1 cellular context compared by ENCODE assay signal in the genomic region with DNA sequence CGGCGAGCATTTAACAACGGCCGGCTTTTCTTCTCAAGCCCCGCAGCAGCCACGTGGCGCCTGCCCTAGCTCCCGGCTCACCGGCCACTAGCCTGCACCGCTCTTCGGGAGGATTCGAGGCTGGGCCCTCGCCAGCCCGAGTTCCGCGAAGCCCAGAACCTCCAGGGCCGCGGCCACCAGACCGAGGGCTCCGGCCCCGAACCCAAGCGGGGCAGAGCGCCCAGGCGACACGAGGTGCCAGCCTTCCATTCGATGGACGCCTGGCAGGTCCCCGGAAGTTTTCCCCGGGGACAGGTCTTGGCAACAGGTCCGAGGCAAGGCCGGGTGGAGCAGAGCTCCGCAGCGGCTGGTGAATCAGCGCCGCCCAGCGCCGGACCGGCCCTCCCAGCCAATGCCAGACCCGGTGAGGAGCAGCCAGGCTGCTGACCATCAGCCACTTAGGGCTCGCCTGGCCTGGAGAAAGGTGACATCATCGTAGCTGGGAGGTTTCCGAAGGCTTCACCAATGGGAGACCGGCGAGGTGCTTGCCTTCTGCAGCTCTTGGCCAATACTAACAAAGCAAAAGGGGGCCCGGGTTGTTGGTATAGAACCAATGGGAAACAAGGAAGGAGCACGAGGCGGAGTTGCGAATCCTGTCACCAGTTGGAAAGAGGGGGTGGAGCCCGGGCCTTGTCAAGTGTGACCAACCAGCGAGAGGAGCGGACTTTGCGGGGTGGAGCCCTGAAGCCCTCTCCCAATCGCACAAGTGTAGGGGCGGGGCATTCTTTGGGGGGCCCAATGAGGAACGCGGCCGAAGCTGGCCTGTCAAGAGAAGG.
TF ChIP-seq lines count a peak whose summit lies in the region.

No MANE protein-coding gene starts in this region.

TF ChIP-seq in K562, 482 proteins besides CTCF, POLR2A, EP300 and RAD21 (continued from another document and continues in another):
- TF ChIP-seq E2F3 (CRISPR knock-in tag; IDR thresholded peaks at IDR 0.05): peak; percentile 60; the same call in 1 of the 2 replicates
- TF ChIP-seq ZNF175 (CRISPR knock-in tag; IDR thresholded peaks at IDR 0.05; ENCODE audit: low read depth): peak; percentile 77
- TF ChIP-seq NFE2 (IDR thresholded peaks at IDR 0.05; ENCODE audit: low read depth): no peak
- no peak for TF ChIP-seq ZNF143 (CRISPR knock-in tag; IDR thresholded peaks at IDR 0.05)
- TF ChIP-seq ZNF696 (CRISPR knock-in tag; conservative IDR thresholded peaks at IDR 0.05): no peak
- TF ChIP-seq JUNB (CRISPR knock-in tag; conservative IDR thresholded peaks at IDR 0.05): peak; percentile 66
- TF ChIP-seq SP2 (IDR thresholded peaks at IDR 0.05; ENCODE audit: extremely low read depth, low read depth, low read length, poor library complexity, severe bottlenecking): peak; percentile 79
- TF ChIP-seq MEF2D (tag; conservative IDR thresholded peaks at IDR 0.05; ENCODE audit: low read depth): no peak
- TF ChIP-seq ZKSCAN8 (CRISPR knock-in tag; IDR thresholded peaks at IDR 0.05): no peak
- TF ChIP-seq CCNT2 (IDR thresholded peaks at IDR 0.05; ENCODE audit: borderline replicate concordance, extremely low read depth, insufficient read length, low read depth, low read length): peak; percentile 67
- TF ChIP-seq, protein P1, sequence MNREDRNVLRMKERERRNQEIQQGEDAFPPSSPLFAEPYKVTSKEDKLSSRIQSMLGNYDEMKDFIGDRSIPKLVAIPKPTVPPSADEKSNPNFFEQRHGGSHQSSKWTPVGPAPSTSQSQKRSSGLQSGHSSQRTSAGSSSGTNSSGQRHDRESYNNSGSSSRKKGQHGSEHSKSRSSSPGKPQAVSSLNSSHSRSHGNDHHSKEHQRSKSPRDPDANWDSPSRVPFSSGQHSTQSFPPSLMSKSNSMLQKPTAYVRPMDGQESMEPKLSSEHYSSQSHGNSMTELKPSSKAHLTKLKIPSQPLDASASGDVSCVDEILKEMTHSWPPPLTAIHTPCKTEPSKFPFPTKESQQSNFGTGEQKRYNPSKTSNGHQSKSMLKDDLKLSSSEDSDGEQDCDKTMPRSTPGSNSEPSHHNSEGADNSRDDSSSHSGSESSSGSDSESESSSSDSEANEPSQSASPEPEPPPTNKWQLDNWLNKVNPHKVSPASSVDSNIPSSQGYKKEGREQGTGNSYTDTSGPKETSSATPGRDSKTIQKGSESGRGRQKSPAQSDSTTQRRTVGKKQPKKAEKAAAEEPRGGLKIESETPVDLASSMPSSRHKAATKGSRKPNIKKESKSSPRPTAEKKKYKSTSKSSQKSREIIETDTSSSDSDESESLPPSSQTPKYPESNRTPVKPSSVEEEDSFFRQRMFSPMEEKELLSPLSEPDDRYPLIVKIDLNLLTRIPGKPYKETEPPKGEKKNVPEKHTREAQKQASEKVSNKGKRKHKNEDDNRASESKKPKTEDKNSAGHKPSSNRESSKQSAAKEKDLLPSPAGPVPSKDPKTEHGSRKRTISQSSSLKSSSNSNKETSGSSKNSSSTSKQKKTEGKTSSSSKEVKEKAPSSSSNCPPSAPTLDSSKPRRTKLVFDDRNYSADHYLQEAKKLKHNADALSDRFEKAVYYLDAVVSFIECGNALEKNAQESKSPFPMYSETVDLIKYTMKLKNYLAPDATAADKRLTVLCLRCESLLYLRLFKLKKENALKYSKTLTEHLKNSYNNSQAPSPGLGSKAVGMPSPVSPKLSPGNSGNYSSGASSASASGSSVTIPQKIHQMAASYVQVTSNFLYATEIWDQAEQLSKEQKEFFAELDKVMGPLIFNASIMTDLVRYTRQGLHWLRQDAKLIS (CRISPR knock-in tag; IDR thresholded peaks at IDR 0.05): peak; percentile 84
- TF ChIP-seq, protein P2, sequence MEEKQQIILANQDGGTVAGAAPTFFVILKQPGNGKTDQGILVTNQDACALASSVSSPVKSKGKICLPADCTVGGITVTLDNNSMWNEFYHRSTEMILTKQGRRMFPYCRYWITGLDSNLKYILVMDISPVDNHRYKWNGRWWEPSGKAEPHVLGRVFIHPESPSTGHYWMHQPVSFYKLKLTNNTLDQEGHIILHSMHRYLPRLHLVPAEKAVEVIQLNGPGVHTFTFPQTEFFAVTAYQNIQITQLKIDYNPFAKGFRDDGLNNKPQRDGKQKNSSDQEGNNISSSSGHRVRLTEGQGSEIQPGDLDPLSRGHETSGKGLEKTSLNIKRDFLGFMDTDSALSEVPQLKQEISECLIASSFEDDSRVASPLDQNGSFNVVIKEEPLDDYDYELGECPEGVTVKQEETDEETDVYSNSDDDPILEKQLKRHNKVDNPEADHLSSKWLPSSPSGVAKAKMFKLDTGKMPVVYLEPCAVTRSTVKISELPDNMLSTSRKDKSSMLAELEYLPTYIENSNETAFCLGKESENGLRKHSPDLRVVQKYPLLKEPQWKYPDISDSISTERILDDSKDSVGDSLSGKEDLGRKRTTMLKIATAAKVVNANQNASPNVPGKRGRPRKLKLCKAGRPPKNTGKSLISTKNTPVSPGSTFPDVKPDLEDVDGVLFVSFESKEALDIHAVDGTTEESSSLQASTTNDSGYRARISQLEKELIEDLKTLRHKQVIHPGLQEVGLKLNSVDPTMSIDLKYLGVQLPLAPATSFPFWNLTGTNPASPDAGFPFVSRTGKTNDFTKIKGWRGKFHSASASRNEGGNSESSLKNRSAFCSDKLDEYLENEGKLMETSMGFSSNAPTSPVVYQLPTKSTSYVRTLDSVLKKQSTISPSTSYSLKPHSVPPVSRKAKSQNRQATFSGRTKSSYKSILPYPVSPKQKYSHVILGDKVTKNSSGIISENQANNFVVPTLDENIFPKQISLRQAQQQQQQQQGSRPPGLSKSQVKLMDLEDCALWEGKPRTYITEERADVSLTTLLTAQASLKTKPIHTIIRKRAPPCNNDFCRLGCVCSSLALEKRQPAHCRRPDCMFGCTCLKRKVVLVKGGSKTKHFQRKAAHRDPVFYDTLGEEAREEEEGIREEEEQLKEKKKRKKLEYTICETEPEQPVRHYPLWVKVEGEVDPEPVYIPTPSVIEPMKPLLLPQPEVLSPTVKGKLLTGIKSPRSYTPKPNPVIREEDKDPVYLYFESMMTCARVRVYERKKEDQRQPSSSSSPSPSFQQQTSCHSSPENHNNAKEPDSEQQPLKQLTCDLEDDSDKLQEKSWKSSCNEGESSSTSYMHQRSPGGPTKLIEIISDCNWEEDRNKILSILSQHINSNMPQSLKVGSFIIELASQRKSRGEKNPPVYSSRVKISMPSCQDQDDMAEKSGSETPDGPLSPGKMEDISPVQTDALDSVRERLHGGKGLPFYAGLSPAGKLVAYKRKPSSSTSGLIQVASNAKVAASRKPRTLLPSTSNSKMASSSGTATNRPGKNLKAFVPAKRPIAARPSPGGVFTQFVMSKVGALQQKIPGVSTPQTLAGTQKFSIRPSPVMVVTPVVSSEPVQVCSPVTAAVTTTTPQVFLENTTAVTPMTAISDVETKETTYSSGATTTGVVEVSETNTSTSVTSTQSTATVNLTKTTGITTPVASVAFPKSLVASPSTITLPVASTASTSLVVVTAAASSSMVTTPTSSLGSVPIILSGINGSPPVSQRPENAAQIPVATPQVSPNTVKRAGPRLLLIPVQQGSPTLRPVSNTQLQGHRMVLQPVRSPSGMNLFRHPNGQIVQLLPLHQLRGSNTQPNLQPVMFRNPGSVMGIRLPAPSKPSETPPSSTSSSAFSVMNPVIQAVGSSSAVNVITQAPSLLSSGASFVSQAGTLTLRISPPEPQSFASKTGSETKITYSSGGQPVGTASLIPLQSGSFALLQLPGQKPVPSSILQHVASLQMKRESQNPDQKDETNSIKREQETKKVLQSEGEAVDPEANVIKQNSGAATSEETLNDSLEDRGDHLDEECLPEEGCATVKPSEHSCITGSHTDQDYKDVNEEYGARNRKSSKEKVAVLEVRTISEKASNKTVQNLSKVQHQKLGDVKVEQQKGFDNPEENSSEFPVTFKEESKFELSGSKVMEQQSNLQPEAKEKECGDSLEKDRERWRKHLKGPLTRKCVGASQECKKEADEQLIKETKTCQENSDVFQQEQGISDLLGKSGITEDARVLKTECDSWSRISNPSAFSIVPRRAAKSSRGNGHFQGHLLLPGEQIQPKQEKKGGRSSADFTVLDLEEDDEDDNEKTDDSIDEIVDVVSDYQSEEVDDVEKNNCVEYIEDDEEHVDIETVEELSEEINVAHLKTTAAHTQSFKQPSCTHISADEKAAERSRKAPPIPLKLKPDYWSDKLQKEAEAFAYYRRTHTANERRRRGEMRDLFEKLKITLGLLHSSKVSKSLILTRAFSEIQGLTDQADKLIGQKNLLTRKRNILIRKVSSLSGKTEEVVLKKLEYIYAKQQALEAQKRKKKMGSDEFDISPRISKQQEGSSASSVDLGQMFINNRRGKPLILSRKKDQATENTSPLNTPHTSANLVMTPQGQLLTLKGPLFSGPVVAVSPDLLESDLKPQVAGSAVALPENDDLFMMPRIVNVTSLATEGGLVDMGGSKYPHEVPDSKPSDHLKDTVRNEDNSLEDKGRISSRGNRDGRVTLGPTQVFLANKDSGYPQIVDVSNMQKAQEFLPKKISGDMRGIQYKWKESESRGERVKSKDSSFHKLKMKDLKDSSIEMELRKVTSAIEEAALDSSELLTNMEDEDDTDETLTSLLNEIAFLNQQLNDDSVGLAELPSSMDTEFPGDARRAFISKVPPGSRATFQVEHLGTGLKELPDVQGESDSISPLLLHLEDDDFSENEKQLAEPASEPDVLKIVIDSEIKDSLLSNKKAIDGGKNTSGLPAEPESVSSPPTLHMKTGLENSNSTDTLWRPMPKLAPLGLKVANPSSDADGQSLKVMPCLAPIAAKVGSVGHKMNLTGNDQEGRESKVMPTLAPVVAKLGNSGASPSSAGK (IDR thresholded peaks at IDR 0.05): peak; percentile 98
- no peak for TF ChIP-seq HOXB6 (CRISPR knock-in tag; IDR thresholded peaks at IDR 0.05; ENCODE audit: borderline replicate concordance)
- no peak for TF ChIP-seq NR2C1 (IDR thresholded peaks at IDR 0.05)
- TF ChIP-seq NR2C1 (tag; IDR thresholded peaks at IDR 0.05): 0 out of 2 replicates have a peak, but pooled peaks have one; percentile 34
- no peak for TF ChIP-seq ZNF347 (CRISPR knock-in tag; IDR thresholded peaks at IDR 0.05; ENCODE audit: low read depth)
- peak; percentile 84 for TF ChIP-seq NFYB (IDR thresholded peaks at IDR 0.05; ENCODE audit: extremely low read depth, insufficient read length)
- peak; percentile 80; the same call in 1 of the 2 replicates for TF ChIP-seq MYNN (IDR thresholded peaks at IDR 0.05)
- TF ChIP-seq MYNN (CRISPR knock-in tag; IDR thresholded peaks at IDR 0.05): no peak
- 0 out of 2 replicates have a peak, but pooled peaks have one; percentile 69 for TF ChIP-seq DMBX1 (CRISPR knock-in tag; IDR thresholded peaks at IDR 0.05; ENCODE audit: borderline replicate concordance)
- TF ChIP-seq, protein P3, sequence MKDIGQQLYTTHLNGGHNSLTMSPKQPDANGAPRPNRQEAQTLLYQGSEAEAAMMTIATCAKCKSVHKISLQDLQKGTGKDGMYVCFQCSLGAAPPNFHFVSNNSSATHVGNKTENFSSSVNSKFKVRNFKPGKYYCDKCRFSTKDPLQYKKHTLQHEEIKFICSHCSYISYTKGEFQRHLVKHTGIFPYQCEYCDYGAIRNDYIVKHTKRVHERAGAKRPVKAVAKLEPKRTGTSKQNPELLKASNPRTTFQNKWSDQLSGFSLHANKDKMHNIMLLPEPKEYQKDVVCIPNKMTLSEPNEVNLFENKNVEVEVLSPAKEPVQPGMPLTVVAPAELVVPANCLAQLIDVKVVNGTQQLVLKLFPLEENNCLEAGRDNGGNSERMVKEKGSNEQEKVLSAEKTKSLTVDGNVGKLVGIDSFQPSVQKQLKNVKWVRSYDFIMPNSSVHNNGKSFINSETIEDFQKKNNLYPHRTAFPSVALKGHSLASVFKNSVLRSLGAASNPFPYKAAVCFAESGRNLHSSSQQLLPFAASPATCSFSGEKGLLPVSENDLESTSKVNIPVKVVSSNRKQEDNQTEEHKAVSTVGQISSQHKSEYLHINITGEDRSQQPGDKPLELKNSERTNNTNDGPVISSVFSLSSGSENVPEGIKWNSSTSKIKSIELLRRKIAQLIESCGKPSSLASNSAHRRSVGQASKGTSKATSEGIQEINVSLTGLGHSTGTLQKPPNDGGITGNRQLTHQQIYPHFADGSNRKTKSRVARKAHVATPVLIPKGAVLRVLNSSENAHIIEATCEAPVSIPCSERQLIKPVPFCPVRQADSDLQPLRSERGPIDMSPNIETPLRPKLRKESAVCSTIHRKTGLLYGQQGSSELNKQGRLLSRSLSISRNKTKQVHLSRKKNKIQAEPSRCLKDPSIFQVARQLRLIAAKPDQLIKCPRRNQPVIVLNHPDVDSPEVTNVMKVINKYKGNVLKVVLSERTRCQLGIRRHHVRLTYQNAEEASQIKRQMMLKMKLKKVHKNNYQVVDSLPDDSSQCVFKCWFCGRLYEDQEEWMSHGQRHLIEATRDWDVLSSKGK (CRISPR knock-in tag; IDR thresholded peaks at IDR 0.05): no peak
- no peak for TF ChIP-seq NUFIP1 (IDR thresholded peaks at IDR 0.05; ENCODE audit: partially characterized antibody)
- TF ChIP-seq, protein P4, sequence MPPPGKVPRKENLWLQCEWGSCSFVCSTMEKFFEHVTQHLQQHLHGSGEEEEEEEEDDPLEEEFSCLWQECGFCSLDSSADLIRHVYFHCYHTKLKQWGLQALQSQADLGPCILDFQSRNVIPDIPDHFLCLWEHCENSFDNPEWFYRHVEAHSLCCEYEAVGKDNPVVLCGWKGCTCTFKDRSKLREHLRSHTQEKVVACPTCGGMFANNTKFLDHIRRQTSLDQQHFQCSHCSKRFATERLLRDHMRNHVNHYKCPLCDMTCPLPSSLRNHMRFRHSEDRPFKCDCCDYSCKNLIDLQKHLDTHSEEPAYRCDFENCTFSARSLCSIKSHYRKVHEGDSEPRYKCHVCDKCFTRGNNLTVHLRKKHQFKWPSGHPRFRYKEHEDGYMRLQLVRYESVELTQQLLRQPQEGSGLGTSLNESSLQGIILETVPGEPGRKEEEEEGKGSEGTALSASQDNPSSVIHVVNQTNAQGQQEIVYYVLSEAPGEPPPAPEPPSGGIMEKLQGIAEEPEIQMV (tag; conservative IDR thresholded peaks at IDR 0.05; ENCODE audit: low read depth): no peak
- TF ChIP-seq NONO (IDR thresholded peaks at IDR 0.05; ENCODE audit: low read depth in 2 of 2, low read length in 1 of 2): peak in 1 of 2 experiments; percentile 54; a peak in 1 of 4 replicates
- TF ChIP-seq, protein P5, sequence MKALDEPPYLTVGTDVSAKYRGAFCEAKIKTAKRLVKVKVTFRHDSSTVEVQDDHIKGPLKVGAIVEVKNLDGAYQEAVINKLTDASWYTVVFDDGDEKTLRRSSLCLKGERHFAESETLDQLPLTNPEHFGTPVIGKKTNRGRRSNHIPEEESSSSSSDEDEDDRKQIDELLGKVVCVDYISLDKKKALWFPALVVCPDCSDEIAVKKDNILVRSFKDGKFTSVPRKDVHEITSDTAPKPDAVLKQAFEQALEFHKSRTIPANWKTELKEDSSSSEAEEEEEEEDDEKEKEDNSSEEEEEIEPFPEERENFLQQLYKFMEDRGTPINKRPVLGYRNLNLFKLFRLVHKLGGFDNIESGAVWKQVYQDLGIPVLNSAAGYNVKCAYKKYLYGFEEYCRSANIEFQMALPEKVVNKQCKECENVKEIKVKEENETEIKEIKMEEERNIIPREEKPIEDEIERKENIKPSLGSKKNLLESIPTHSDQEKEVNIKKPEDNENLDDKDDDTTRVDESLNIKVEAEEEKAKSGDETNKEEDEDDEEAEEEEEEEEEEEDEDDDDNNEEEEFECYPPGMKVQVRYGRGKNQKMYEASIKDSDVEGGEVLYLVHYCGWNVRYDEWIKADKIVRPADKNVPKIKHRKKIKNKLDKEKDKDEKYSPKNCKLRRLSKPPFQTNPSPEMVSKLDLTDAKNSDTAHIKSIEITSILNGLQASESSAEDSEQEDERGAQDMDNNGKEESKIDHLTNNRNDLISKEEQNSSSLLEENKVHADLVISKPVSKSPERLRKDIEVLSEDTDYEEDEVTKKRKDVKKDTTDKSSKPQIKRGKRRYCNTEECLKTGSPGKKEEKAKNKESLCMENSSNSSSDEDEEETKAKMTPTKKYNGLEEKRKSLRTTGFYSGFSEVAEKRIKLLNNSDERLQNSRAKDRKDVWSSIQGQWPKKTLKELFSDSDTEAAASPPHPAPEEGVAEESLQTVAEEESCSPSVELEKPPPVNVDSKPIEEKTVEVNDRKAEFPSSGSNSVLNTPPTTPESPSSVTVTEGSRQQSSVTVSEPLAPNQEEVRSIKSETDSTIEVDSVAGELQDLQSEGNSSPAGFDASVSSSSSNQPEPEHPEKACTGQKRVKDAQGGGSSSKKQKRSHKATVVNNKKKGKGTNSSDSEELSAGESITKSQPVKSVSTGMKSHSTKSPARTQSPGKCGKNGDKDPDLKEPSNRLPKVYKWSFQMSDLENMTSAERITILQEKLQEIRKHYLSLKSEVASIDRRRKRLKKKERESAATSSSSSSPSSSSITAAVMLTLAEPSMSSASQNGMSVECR (CRISPR knock-in tag; IDR thresholded peaks at IDR 0.05): peak; percentile 39; the same call in 1 of the 2 replicates
